ENCODE assay signal across 8 cellular contexts in genomic region chr16:58733671-58734458, GRCh38. TPM values are rescaled to one million over a fixed set of nuclear protein-coding genes. Genes with fewer than 3 reads are reported as not detected.
DNase-seq lines count a peak whose midpoint lies in the region; ATAC-seq, FAIRE-seq and TF ChIP-seq lines count a peak whose summit lies in the region.

Gene GOT2, minus strand, starts transcription at chr16:58734316. Its CDS starts 88 bp downstream, at chr16:58734228.

- peak within 1 kb of the TSS; percentile 93 for H3K4me3 Mint-ChIP-seq in activated CD4-positive, alpha-beta T cell treated with anti-CD3 and anti-CD28 coated beads, Interleukin-2, amount 10 ng/mL, durations not matched to agents 24 days and 14 days
- H3K4me3 Mint-ChIP-seq in dendritic cell treated with granulocyte-macrophage colony-stimulating factor and Interleukin-4, amounts not matched to agents 40 ng/mL and 50 ng/mL, for 4 days, result peak within 1 kb of the TSS; percentile 93

- H3K4me1 Mint-ChIP-seq in activated CD4-positive, alpha-beta T cell treated with anti-CD3 and anti-CD28 coated beads, Interleukin-2, amount 10 ng/mL, durations not matched to agents 24 days and 14 days, result peaks cover 17% of the 10 kb centered on the region
- H3K4me1 Mint-ChIP-seq in dendritic cell treated with granulocyte-macrophage colony-stimulating factor and Interleukin-4, amounts not matched to agents 40 ng/mL and 50 ng/mL, for 4 days (ENCODE audit: low read depth), result peaks cover 15% of the 10 kb centered on the region

- peaks cover 10% of the 10 kb centered on the region for H3K36me3 Mint-ChIP-seq in activated CD4-positive, alpha-beta T cell treated with anti-CD3 and anti-CD28 coated beads, Interleukin-2, amount 10 ng/mL, durations not matched to agents 24 days and 14 days (ENCODE audit: low read depth)
- H3K36me3 Mint-ChIP-seq in dendritic cell treated with granulocyte-macrophage colony-stimulating factor and Interleukin-4, amounts not matched to agents 40 ng/mL and 50 ng/mL, for 4 days (ENCODE audit: low read depth), result peaks cover 15% of the 10 kb centered on the region

- no peak within 1 kb of the TSS for H2AFZ ChIP-seq in HepG2 (ENCODE audit: low read length)

- in situ Hi-C loops in HepG2 (cut with HindIII; ENCODE audit: extremely low pct_ligation_motif_present, low pct_unique_long_range_greater_than_20kb), result loop anchor here (5.0 to 10.0 kb wide), 2 partner anchors 52 to 229 kb away; partner anchors contain the start of genes NDRG4 and SLC38A7

- intact Hi-C loops in activated CD4-positive, alpha-beta T cell treated with anti-CD3 and anti-CD28 coated beads, Interleukin-2, amount 10 ng/mL, durations not matched to agents 24 days and 14 days (cut with micrococcal nuclease), result loop anchor here (1.0 to 10.0 kb wide), 7 partner anchors 22 to 1429 kb away; partner anchors contain the start of genes CFAP20 and SLC38A7
- intact Hi-C loops in dendritic cell treated with granulocyte-macrophage colony-stimulating factor and Interleukin-4, amounts not matched to agents 40 ng/mL and 50 ng/mL, for 4 days (cut with micrococcal nuclease), result loop anchor here (5.0 kb wide), 1 partner anchor 52 kb away; the partner anchor contains the start of gene SLC38A7
- intact Hi-C loops in HepG2 (cut with micrococcal nuclease; ENCODE audit: unreplicated experiment), result loop anchor here (1.0 to 2.0 kb wide), 2 partner anchors 13 to 49 kb away; partner anchors contain the start of gene SLC38A7

- peak within 1 kb of the TSS; percentile 69 for H3K27ac ChIP-seq in HepG2 (ENCODE audit: extremely low read length, insufficient read depth, low read length)

- peaks cover 39% of the 10 kb centered on the region for H3K79me2 ChIP-seq in HepG2 (ENCODE audit: insufficient read depth, low read length)

- peak; percentile 79 for TF ChIP-seq POLR2A in GM19099 (IDR thresholded peaks at IDR 0.05; ENCODE audit: extremely low read depth, insufficient read length, low read depth)
- TF ChIP-seq POLR2A in HepG2 (IDR thresholded peaks at IDR 0.05; ENCODE audit: insufficient read depth in 1 of 2, low read depth in 2 of 2, low read length in 2 of 2), result peak; percentile 76 to 92

- ATAC-seq in HG03432 (IDR thresholded peaks at IDR 0.05; ENCODE audit: unreplicated experiment) (peak; percentile 94), HepG2 (peak; percentile 97)

- H3K27me3 ChIP-seq in BE2C (no peaks in the 10 kb centered on the region), HepG2 (ENCODE audit: control insufficient read depth in 1 of 2, insufficient read depth in 2 of 2, low read length in 2 of 2) (no peaks in the 10 kb centered on the region; a peak in 1 of 5 replicates)

- H4K20me1 ChIP-seq in HepG2 (ENCODE audit: insufficient read depth, low read length), result no peaks in the 10 kb centered on the region

- peak; percentile 90 for DNase-seq in BE2C
- DNase-seq in NCI-H510A (lab: John Stamatoyannopoulos, UW), result peak; percentile 70
- DNase-seq in activated CD4-positive, alpha-beta T cell treated with anti-CD3 and anti-CD28 coated beads, Interleukin-2, amount 10 ng/mL, durations not matched to agents 24 days and 14 days, result peak; percentile 95
- DNase-seq in HepG2 (ENCODE audit: low spot score), result peak; percentile 84
- peak; percentile 84 for DNase-seq in stimulated activated CD4-positive, alpha-beta T cell treated with anti-CD3 and anti-CD28 coated beads, Interleukin-4, amount 100 ng/mL, for 1 hour

- TF ChIP-seq CTCF in BE2C (IDR thresholded peaks at IDR 0.05; ENCODE audit: low read depth, low read length), result peak; percentile 88
- TF ChIP-seq CTCF in HepG2 (CRISPR knock-in tag; IDR thresholded peaks at IDR 0.05), result peak; percentile 100

- CTCF ChIA-PET in HepG2 (lab: Yijun Ruan, JAX; ENCODE audit: low intra/inter-chr PET ratio, low total read pairs), result no interaction called here

- no TSS peak for BruUV-seq in HepG2 (replicated peaks; lab: Mats Ljungman, UMichigan)

- peak within 1 kb of the TSS; percentile 76 for H3K9ac ChIP-seq in HepG2 (ENCODE audit: insufficient read depth, low read depth, low read length)

- H3K27me3 Mint-ChIP-seq in activated CD4-positive, alpha-beta T cell treated with anti-CD3 and anti-CD28 coated beads, Interleukin-2, amount 10 ng/mL, durations not matched to agents 24 days and 14 days, result peaks cover 2% of the 10 kb centered on the region
- H3K27me3 Mint-ChIP-seq in dendritic cell treated with granulocyte-macrophage colony-stimulating factor and Interleukin-4, amounts not matched to agents 40 ng/mL and 50 ng/mL, for 4 days, result peaks cover 6% of the 10 kb centered on the region

- peak within 1 kb of the TSS; percentile 98 for H3K27ac Mint-ChIP-seq in activated CD4-positive, alpha-beta T cell treated with anti-CD3 and anti-CD28 coated beads, Interleukin-2, amount 10 ng/mL, durations not matched to agents 24 days and 14 days
- peak within 1 kb of the TSS; percentile 81 for H3K27ac Mint-ChIP-seq in dendritic cell treated with granulocyte-macrophage colony-stimulating factor and Interleukin-4, amounts not matched to agents 40 ng/mL and 50 ng/mL, for 4 days

- WGBS in HepG2 (ENCODE audit: low lambda C conversion rate), result 2% methylated on average over 22 of the region's 68 CpGs

- peak in 1 of 2 experiments; percentile 11; a peak in 1 of 4 replicates for TF ChIP-seq EP300 in HepG2 (IDR thresholded peaks at IDR 0.05; ENCODE audit: low read depth in 2 of 2, low read length in 2 of 2)
- no peak for TF ChIP-seq EP300 in HepG2 (CRISPR knock-in tag; IDR thresholded peaks at IDR 0.05; ENCODE audit: borderline replicate concordance)

- peak; percentile 88 for TF ChIP-seq RAD21 in HepG2 (CRISPR knock-in tag; IDR thresholded peaks at IDR 0.05)

- no peaks in the 10 kb centered on the region for H3K9me3 ChIP-seq in BE2C
- no peaks in the 10 kb centered on the region for H3K9me3 ChIP-seq in HepG2 (ENCODE audit: low read length)

- peak within 1 kb of the TSS; percentile 82 for H3K4me2 ChIP-seq in HepG2 (ENCODE audit: low read depth, low read length)

- peaks cover 12% of the 10 kb centered on the region for H3K36me3 ChIP-seq in BE2C
- peaks cover 1 to 4% of the 10 kb centered on the region in 2 experiments; a peak in 2 of 5 replicates for H3K36me3 ChIP-seq in HepG2 (replicated peaks in 1 of 2; ENCODE audit: control insufficient read depth in 1 of 2, insufficient read depth in 2 of 2, low read length in 2 of 2)

- POLR2A ChIA-PET in HepG2 (lab: Yijun Ruan, JAX), result interaction anchor here (0.5 to 1.1 kb wide), 5 partner anchors 17 to 342 kb away, joined by 3 read pairs; partner anchors contain the start of gene GINS3

- FAIRE-seq in HepG2 (lab: Jason Lieb, UNC), result peak; percentile 79

- H3K4me1 ChIP-seq in BE2C, result no peaks in the 10 kb centered on the region
- H3K4me1 ChIP-seq in HepG2 (ENCODE audit: insufficient read depth, low read length), result peaks cover 42% of the 10 kb centered on the region

- H3K4me3 ChIP-seq in BE2C (ENCODE audit: low read depth, low read length), result peak within 1 kb of the TSS; percentile 91
- H3K4me3 ChIP-seq in HepG2 (replicated peaks in 1 of 3; ENCODE audit: insufficient read depth in 1 of 3, low read depth in 2 of 3, low read length in 3 of 3), result peak within 1 kb of the TSS; percentile 73 to 94 (median 94)

- no peaks in the 10 kb centered on the region for H3K9me3 Mint-ChIP-seq in activated CD4-positive, alpha-beta T cell treated with anti-CD3 and anti-CD28 coated beads, Interleukin-2, amount 10 ng/mL, durations not matched to agents 24 days and 14 days
- H3K9me3 Mint-ChIP-seq in dendritic cell treated with granulocyte-macrophage colony-stimulating factor and Interleukin-4, amounts not matched to agents 40 ng/mL and 50 ng/mL, for 4 days, result no peaks in the 10 kb centered on the region

TF ChIP-seq in HepG2, 621 proteins besides CTCF, POLR2A, EP300 and RAD21 (continues in another document):
- TF ChIP-seq, protein P1, sequence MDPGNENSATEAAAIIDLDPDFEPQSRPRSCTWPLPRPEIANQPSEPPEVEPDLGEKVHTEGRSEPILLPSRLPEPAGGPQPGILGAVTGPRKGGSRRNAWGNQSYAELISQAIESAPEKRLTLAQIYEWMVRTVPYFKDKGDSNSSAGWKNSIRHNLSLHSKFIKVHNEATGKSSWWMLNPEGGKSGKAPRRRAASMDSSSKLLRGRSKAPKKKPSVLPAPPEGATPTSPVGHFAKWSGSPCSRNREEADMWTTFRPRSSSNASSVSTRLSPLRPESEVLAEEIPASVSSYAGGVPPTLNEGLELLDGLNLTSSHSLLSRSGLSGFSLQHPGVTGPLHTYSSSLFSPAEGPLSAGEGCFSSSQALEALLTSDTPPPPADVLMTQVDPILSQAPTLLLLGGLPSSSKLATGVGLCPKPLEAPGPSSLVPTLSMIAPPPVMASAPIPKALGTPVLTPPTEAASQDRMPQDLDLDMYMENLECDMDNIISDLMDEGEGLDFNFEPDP (CRISPR knock-in tag; conservative IDR thresholded peaks at IDR 0.05), result no peak
- TF ChIP-seq ZKSCAN1 (IDR thresholded peaks at IDR 0.05; ENCODE audit: low read length) (peak; percentile 36; the same call in 1 of the 2 replicates), MED1 (CRISPR knock-in tag; IDR thresholded peaks at IDR 0.05) (peak; percentile 88)

RNA-seq across cellular contexts. Expression of gene GOT2, which starts in this region (rescaled TPM):
- polyA plus RNA-seq in BE2C (2012; ENCODE audit: insufficient read depth, insufficient read length, low read depth), result 159 TPM
- 141 and 144 TPM in 2 replicates for total RNA-seq in activated CD4-positive, alpha-beta T cell treated with anti-CD3 and anti-CD28 coated beads, Interleukin-2, amount 10 ng/mL, durations not matched to agents 24 days and 14 days
- total RNA-seq in HepG2 (2016; rRNA removed; fragmentation: Illumina TruSeq; extraction: Trizol), result 121 and 160 TPM in 2 replicates
- total RNA-seq in HepG2 (2016; cell fraction: cytosol; rRNA removed; fragmentation: Illumina TruSeq; extraction: Trizol; ENCODE audit: low read depth), result 26.4 and 30.5 TPM in 2 replicates
- total RNA-seq in HepG2 (2016; cell fraction: insoluble cytoplasmic fraction; rRNA removed; fragmentation: Illumina TruSeq; extraction: Trizol), result 124 and 142 TPM in 2 replicates
- total RNA-seq in HepG2 (2016; cell fraction: membrane; rRNA removed; fragmentation: Illumina TruSeq; extraction: Trizol), result 67.7 and 68.3 TPM in 2 replicates
- 69.5 and 80.4 TPM in 2 replicates for total RNA-seq in HepG2 (2016; cell fraction: nucleus; rRNA removed; fragmentation: Illumina TruSeq; extraction: Trizol)
- polyA plus RNA-seq in HepG2 (2011; rRNA removed), result 28.9 and 32.6 TPM in 2 replicates
- polyA plus RNA-seq in HepG2 (2011; cell fraction: cytosol; rRNA removed), result 31.0 and 41.3 TPM in 2 replicates
- polyA plus RNA-seq in HepG2 (2011; cell fraction: nucleus; rRNA removed), result 33.5 and 44.0 TPM in 2 replicates
- 91.3 and 110 TPM in 2 replicates for polyA plus RNA-seq in HepG2 (2012)
- 27.9 and 30.5 TPM in 2 replicates for polyA plus RNA-seq in HepG2 (2016; cell fraction: cytosol; fragmentation: Illumina TruSeq; extraction: Trizol; ENCODE audit: low read depth)
- polyA plus RNA-seq in HepG2 (2016; cell fraction: insoluble cytoplasmic fraction; fragmentation: Illumina TruSeq; extraction: Trizol; ENCODE audit: low read depth), result 167 and 192 TPM in 2 replicates
- polyA plus RNA-seq in HepG2 (2016; cell fraction: membrane; fragmentation: Illumina TruSeq; extraction: Trizol; ENCODE audit: low read depth), result 54.8 and 61.1 TPM in 2 replicates
- polyA plus RNA-seq in HepG2 (2016; cell fraction: nucleus; fragmentation: Illumina TruSeq; extraction: Trizol; ENCODE audit: insufficient read depth, low read depth), result 103 and 108 TPM in 2 replicates
- 39.6 and 63.7 TPM in 2 replicates for polyA minus RNA-seq in HepG2 (2011; rRNA and poly(A)+ RNA removed; ENCODE audit: low replicate concordance)
- 84.3 and 87.1 TPM in 2 replicates for polyA minus RNA-seq in HepG2 (2011; cell fraction: cytosol; rRNA and poly(A)+ RNA removed)
- polyA minus RNA-seq in HepG2 (2011; cell fraction: nucleus; rRNA and poly(A)+ RNA removed), result 30.4 and 44.4 TPM in 2 replicates

Comparison
In these comparisons a context has a peak if more than half of its experiments do, and no peak if none do; other contexts are left out.
1. Peak in every context shown above with its lines: DNase-seq, ATAC-seq, H3K4me3 ChIP-seq and H3K27ac ChIP-seq.